19 cellular contexts compared by ENCODE assay signal in genomic region chr1:1672181-1672965, GRCh38. TPM values are rescaled to one million over a fixed set of nuclear protein-coding genes. Genes with fewer than 3 reads are reported as not detected.
DNase-seq lines count a peak whose midpoint lies in the region; ATAC-seq, FAIRE-seq and TF ChIP-seq lines count a peak whose summit lies in the region.
"Had no signal": no experiment of that assay in that cellular context is flagged by ENCODE, and none has a peak within 500 bp of the region (broad histone marks: within the 10 kb centered on the region; RNA-seq: fewer than 3 reads in every experiment).

No MANE protein-coding gene starts in this region.

- H3K4me1 Mint-ChIP-seq in CD14-positive monocyte = peaks cover 4% of the 10 kb centered on the region
- H3K4me1 Mint-ChIP-seq in T-helper 17 cell = peaks cover 2% of the 10 kb centered on the region

- no peak overlapping the region for H2BK15ac ChIP-seq in neuronal stem cell (ENCODE audit: low read length)

- TF ChIP-seq CTCF in CD14-positive monocyte (IDR thresholded peaks at IDR 0.05) = no peak

- H4K91ac ChIP-seq in neuronal stem cell (ENCODE audit: low read depth, low read length, poor library complexity) = no peak overlapping the region

- no peak overlapping the region for H3K27ac ChIP-seq in neuronal stem cell (replicated peaks; ENCODE audit: low read length)
- no peak overlapping the region for H3K27ac ChIP-seq in Karpas-422 (ENCODE audit: low read length)

- H3K36me3 Mint-ChIP-seq in CD14-positive monocyte = peaks cover 35 to 57% of the 10 kb centered on the region in 2 donors
- no peaks in the 10 kb centered on the region for H3K36me3 Mint-ChIP-seq in T-helper 17 cell (ENCODE audit: low read depth)

- DNase-seq in CD14-positive monocyte (ENCODE audit: low spot score) = peak; percentile 19
- no peak for DNase-seq in GM18507 (ENCODE audit: extremely low spot score, insufficient read length, low read depth)
- no peak for DNase-seq in T-helper 17 cell
- no peak for DNase-seq in neuronal stem cell (ENCODE audit: low spot score)
- DNase-seq in DMS 273 (lab: John Stamatoyannopoulos, UW; ENCODE audit: unreplicated experiment) = no peak
- DNase-seq in T1000 (lab: John Stamatoyannopoulos, UW) = no peak
- no peak for DNase-seq in 8988T
- DNase-seq in Karpas-422 = no peak
- DNase-seq: CD8-positive, alpha-beta memory T cell; NCI-H1105; NCI-H1694; NCI-H2081 treated with DMSO at 0.1 percent for 48 hours; NCI-H748 treated with DMSO at 0.1 percent for 48 hours; OCI-M1; SHP77 treated with DMSO at 0.1 percent for 48 hours had no signal

- no peak overlapping the region for H2AK5ac ChIP-seq in neuronal stem cell (ENCODE audit: low read depth, low read length)

- H3K4me3 ChIP-seq in neuronal stem cell (ENCODE audit: low read length in 2 of 2) (no peak overlapping the region), Karpas-422 (ENCODE audit: low read length) (no peak overlapping the region)
- H3K4me3 ChIP-seq: BLaER1 treated with 17β-estradiol and CSF1 and Interleukin-3, amounts not matched to agents 10 nM and 100 nM had no signal

- H3K4me3 Mint-ChIP-seq in CD14-positive monocyte = no peak overlapping the region
- H3K4me3 Mint-ChIP-seq in T-helper 17 cell = no peak overlapping the region
- H3K4me3 Mint-ChIP-seq: CD8-positive, alpha-beta memory T cell had no signal

- H3K27me3 ChIP-seq in neuronal stem cell (ENCODE audit: control insufficient read depth in 3 of 3, insufficient read depth in 3 of 3, low read depth in 1 of 3, low read length in 3 of 3) (no peaks in the 10 kb centered on the region), Karpas-422 (ENCODE audit: low read length) (no peaks in the 10 kb centered on the region)
- H3K27me3 ChIP-seq: BLaER1 treated with 17β-estradiol and CSF1 and Interleukin-3, amounts not matched to agents 10 nM and 100 nM had no signal

- no peaks in the 10 kb centered on the region for H3K9me2 ChIP-seq in Karpas-422 (replicated peaks; ENCODE audit: insufficient read depth, low read length)

- no peak overlapping the region for H4K8ac ChIP-seq in neuronal stem cell (ENCODE audit: low read depth, low read length)

- H2BK120ac ChIP-seq in neuronal stem cell (ENCODE audit: low read depth, low read length) = no peak overlapping the region

- H3K9me3 Mint-ChIP-seq in CD14-positive monocyte = no peaks in the 10 kb centered on the region
- H3K9me3 Mint-ChIP-seq: CD8-positive, alpha-beta memory T cell had no signal

- no peaks in the 10 kb centered on the region for H3K4me1 ChIP-seq in neuronal stem cell (ENCODE audit: control insufficient read depth in 2 of 2, insufficient read depth in 1 of 2, low read depth in 1 of 2, low read length in 2 of 2)
- H3K4me1 ChIP-seq in Karpas-422 (ENCODE audit: low read length) = peaks cover 1% of the 10 kb centered on the region

- H3K9me3 ChIP-seq in T-helper 17 cell (ENCODE audit: control insufficient read depth, low read length, poor library complexity, severe bottlenecking) = no peaks in the 10 kb centered on the region
- H3K9me3 ChIP-seq in neuronal stem cell (replicated peaks in 1 of 2; ENCODE audit: control insufficient read depth in 2 of 2, insufficient read depth in 1 of 2, low read depth in 1 of 2, low read length in 2 of 2) = no peaks in the 10 kb centered on the region
- no peaks in the 10 kb centered on the region for H3K9me3 ChIP-seq in Karpas-422 (ENCODE audit: low read length)
- H3K9me3 ChIP-seq: BLaER1 treated with 17β-estradiol and CSF1 and Interleukin-3, amounts not matched to agents 10 nM and 100 nM had no signal

- no peak overlapping the region for H3K14ac ChIP-seq in neuronal stem cell (ENCODE audit: low read length)

- peak; percentile 51 for FAIRE-seq in GM18507 (lab: Jason Lieb, UNC)
- FAIRE-seq: GM12892, HTR-8/SVneo had no signal

- no CpG with 5 or more reads among the region's 25 CpGs for WGBS in neuronal stem cell (ENCODE audit: extremely low coverage in 2 of 2, insufficient read length in 2 of 2, insufficient replicate concordance in 1 of 2), 2 donors

- no peaks in the 10 kb centered on the region for H4K20me1 ChIP-seq in Karpas-422 (ENCODE audit: insufficient read depth, low read depth, low read length)

- H3K4me2 ChIP-seq in neuronal stem cell (ENCODE audit: insufficient read depth, low read length, poor library complexity, severe bottlenecking) (no peak overlapping the region), Karpas-422 (ENCODE audit: low read depth, low read length, poor library complexity, severe bottlenecking) (no peak overlapping the region)

- no peak overlapping the region for H2BK5ac ChIP-seq in neuronal stem cell (ENCODE audit: low read length)

- no peak overlapping the region for H3K18ac ChIP-seq in neuronal stem cell (ENCODE audit: low read length)

- H3K36me3 ChIP-seq in neuronal stem cell (replicated peaks in 1 of 2; ENCODE audit: control insufficient read depth in 2 of 2, insufficient read depth in 2 of 2, low read length in 2 of 2) (peaks cover 15 to 53% of the 10 kb centered on the region in 2 donors), Karpas-422 (ENCODE audit: insufficient read depth, low read length) (no peaks in the 10 kb centered on the region)

- H3K79me1 ChIP-seq in neuronal stem cell (ENCODE audit: low read depth, low read length) = no peaks in the 10 kb centered on the region

- H3K27me3 Mint-ChIP-seq in CD14-positive monocyte (ENCODE audit: low read depth in 3 of 3) = peaks cover 0 to 2% (median 1%) of the 10 kb centered on the region in 3 donors
- no peaks in the 10 kb centered on the region for H3K27me3 Mint-ChIP-seq in T-helper 17 cell
- H3K27me3 Mint-ChIP-seq: CD8-positive, alpha-beta memory T cell had no signal

- ATAC-seq in T-helper 17 cell = no peak

- H3K79me2 ChIP-seq in Karpas-422 (ENCODE audit: low read length) = no peaks in the 10 kb centered on the region

- H3K9ac ChIP-seq in neuronal stem cell (ENCODE audit: low read depth, low read length, poor library complexity) = no peak overlapping the region
- H3K9ac ChIP-seq in Karpas-422 (ENCODE audit: low read length) = no peak overlapping the region
- H3K9ac ChIP-seq: BLaER1 treated with 17β-estradiol and CSF1 and Interleukin-3, amounts not matched to agents 10 nM and 100 nM had no signal

- H3K23ac ChIP-seq in neuronal stem cell (ENCODE audit: low read depth, low read length, poor library complexity) = peak overlapping the region; percentile 44

- intact Hi-C loops in CD14-positive monocyte (cut with micrococcal nuclease) = no loop called here

- no peak overlapping the region for H3K4ac ChIP-seq in neuronal stem cell (ENCODE audit: low read length)

- no peak overlapping the region for H2BK12ac ChIP-seq in neuronal stem cell (ENCODE audit: low read length)

- H2AFZ ChIP-seq in neuronal stem cell (ENCODE audit: low read length) (no peak overlapping the region), Karpas-422 (ENCODE audit: low read length) (no peak overlapping the region)

- H3K27ac Mint-ChIP-seq in CD14-positive monocyte (no peak overlapping the region), T-helper 17 cell (peak overlapping the region; percentile 41)

RNA-seq across cellular contexts. Expression of gene CDK11B, which starts 13.6 kb away (rescaled TPM):
- polyA plus RNA-seq in CD14-positive monocyte = 1 to 10 TPM; 2.5 to 6.6 TPM
- total RNA-seq in T-helper 17 cell = 10 to 100 TPM; 43.9 to 49.8 TPM
- polyA plus RNA-seq in neuronal stem cell (2013, experiment 1 of 2) = 40.1 TPM
- polyA plus RNA-seq in neuronal stem cell (2013, experiment 2 of 2) = 41.3 TPM
- 11.4 and 16.1 TPM in 2 replicates for total RNA-seq in Karpas-422 (2014; rRNA removed; shearing (Covaris generic); ENCODE audit: low replicate concordance)

RNA-seq across cellular contexts. Expression of gene SLC35E2B, which starts 20.2 kb away (rescaled TPM):
- polyA plus RNA-seq in CD14-positive monocyte = 10 to 100 TPM; 12.2 to 17.7 TPM
- 10 to 100 TPM; 67.5 to 87.3 TPM for total RNA-seq in T-helper 17 cell
- 35.7 TPM for polyA plus RNA-seq in neuronal stem cell (2013, experiment 1 of 2)
- polyA plus RNA-seq in neuronal stem cell (2013, experiment 2 of 2) = 36.2 TPM
- total RNA-seq in Karpas-422 (2014; rRNA removed; shearing (Covaris generic); ENCODE audit: low replicate concordance) = 24.9 and 32.9 TPM in 2 replicates

RNA-seq across cellular contexts. Expression of gene MMP23B, which starts 40.4 kb away (rescaled TPM):
- polyA plus RNA-seq in CD14-positive monocyte = under 1 TPM; 0.21 to 0.24 TPM
- 1 to 10 TPM; 3.9 to 4.2 TPM for total RNA-seq in T-helper 17 cell
- polyA plus RNA-seq in neuronal stem cell (2013, experiment 1 of 2) = 11.0 TPM
- polyA plus RNA-seq in neuronal stem cell (2013, experiment 2 of 2) = 10.6 TPM
- 1.3 and 2.7 TPM in 2 replicates for total RNA-seq in Karpas-422 (2014; rRNA removed; shearing (Covaris generic); ENCODE audit: low replicate concordance)
- total RNA-seq: H4 had no signal

RNA-seq across cellular contexts. Expression of gene CDK11A, which starts 51.8 kb away (rescaled TPM):
- 10 to 100 TPM in 1 of 2 donors, 1 to 10 TPM in 1; 4.4 to 13.3 TPM for polyA plus RNA-seq in CD14-positive monocyte
- total RNA-seq in T-helper 17 cell = 100 to 1,000 TPM; 218 to 232 TPM
- 23.9 TPM for polyA plus RNA-seq in neuronal stem cell (2013, experiment 1 of 2)
- polyA plus RNA-seq in neuronal stem cell (2013, experiment 2 of 2) = 23.6 TPM
- total RNA-seq in Karpas-422 (2014; rRNA removed; shearing (Covaris generic); ENCODE audit: low replicate concordance) = 26.2 and 39.6 TPM in 2 replicates

RNA-seq across cellular contexts. Expression of gene MIB2, which starts 57.1 kb away (rescaled TPM):
- polyA plus RNA-seq in CD14-positive monocyte = 1 to 10 TPM; 5.4 to 5.6 TPM
- 10 to 100 TPM; 42.0 to 50.0 TPM for total RNA-seq in T-helper 17 cell
- polyA plus RNA-seq in neuronal stem cell (2013, experiment 1 of 2) = 60.6 TPM
- polyA plus RNA-seq in neuronal stem cell (2013, experiment 2 of 2) = 58.5 TPM
- total RNA-seq in Karpas-422 (2014; rRNA removed; shearing (Covaris generic); ENCODE audit: low replicate concordance) = 24.8 and 54.3 TPM in 2 replicates
